Comparison of ENCODE assay signal across 23 cellular contexts in the genomic region with DNA sequence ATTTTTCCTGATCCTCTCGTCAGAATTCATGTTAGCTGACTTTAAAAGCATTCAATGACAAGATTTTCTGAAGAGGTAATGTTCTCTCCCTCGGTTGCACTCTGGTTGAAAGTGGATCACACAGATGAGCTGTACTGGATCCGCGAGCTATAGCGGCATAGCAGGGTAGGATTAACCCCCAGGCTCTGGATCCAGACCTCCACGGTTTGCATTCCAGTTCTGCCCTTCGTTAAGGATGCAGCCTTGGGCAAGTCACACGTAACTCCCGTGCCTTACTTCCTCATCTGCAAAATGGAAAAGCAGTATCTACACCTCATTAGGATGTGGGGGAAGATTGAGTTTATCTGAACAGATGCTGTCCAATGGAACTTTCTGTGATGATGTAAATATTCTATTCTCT. TPM values are rescaled to one million over a fixed set of nuclear protein-coding genes. Genes with fewer than 3 reads are reported as not detected.
DNase-seq lines count a peak whose midpoint lies in the region; ATAC-seq, FAIRE-seq and TF ChIP-seq lines count a peak whose summit lies in the region.
"Had no signal": no experiment of that assay in that cellular context is flagged by ENCODE, and none has a peak within 500 bp of the region (broad histone marks: within the 10 kb centered on the region; RNA-seq: fewer than 3 reads in every experiment).

No MANE protein-coding gene starts in this region.

- ATAC-seq in heart right ventricle (no peak), left cardiac atrium (no peak), HG03108 (IDR thresholded peaks at IDR 0.05; ENCODE audit: unreplicated experiment) (no peak)
- ATAC-seq: HepG2 had no signal

- DNase-seq in heart right ventricle: no peak
- DNase-seq in left cardiac atrium: no peak
- peak; percentile 48 for DNase-seq in ecto neural progenitor cell (ENCODE audit: low spot score)
- DNase-seq in H54 (ENCODE audit: insufficient read length, low spot score): no peak
- DNase-seq in activated CD8-positive, alpha-beta memory T cell treated with anti-CD3 and anti-CD28 coated beads for 24 hours: no peak
- DNase-seq: BE2C; CD4-positive, alpha-beta memory T cell; COR-L47; DMS153; DMS79 treated with DMSO at 0.1 percent for 48 hours; EL; GDM1; GOT3 had no signal

- whole genome bisulfite sequencing in heart right ventricle, 2 donors: 76 to 80% methylated on average over 9 of the region's 9 CpGs
- WGBS in mesodermal cell (ENCODE audit: insufficient coverage in 2 of 2), 2 experiments: 88 to 91% methylated on average over 6 to 8 of the region's 9 CpGs

- H3K4me3 ChIP-seq in heart right ventricle (no peak overlapping the region), mesodermal cell (ENCODE audit: extremely low read depth, insufficient read depth, low read length, poor library complexity, severe bottlenecking) (no peak overlapping the region), rectal smooth muscle tissue (ENCODE audit: low read length) (no peak overlapping the region)
- H3K4me3 ChIP-seq: HAP-1 had no signal

- H3K9ac ChIP-seq in rectal smooth muscle tissue (ENCODE audit: low read length): no peak overlapping the region

- H3K9me3 ChIP-seq in heart right ventricle (no peaks in the 10 kb centered on the region), mesodermal cell (ENCODE audit: control insufficient read depth, low read length) (no peaks in the 10 kb centered on the region)
- H3K9me3 ChIP-seq: BE2C, HAP-1 had no signal

- intact Hi-C loops in heart right ventricle (cut with DNase I): no loop called here
- intact Hi-C loops in left cardiac atrium (cut with DNase I): no loop called here

- H3K4me1 ChIP-seq in heart right ventricle: peaks cover 0 to 78% (median 17%) of the 10 kb centered on the region in 9 donors
- no peaks in the 10 kb centered on the region for H3K4me1 ChIP-seq in mesodermal cell (ENCODE audit: control insufficient read depth, insufficient read depth, low read length, poor library complexity, severe bottlenecking)
- peaks cover 2% of the 10 kb centered on the region for H3K4me1 ChIP-seq in rectal smooth muscle tissue (ENCODE audit: control insufficient read depth, insufficient read depth, low read length)
- H3K4me1 ChIP-seq: HAP-1 had no signal

- FAIRE-seq in H54 (lab: Jason Lieb, UNC): no peak
- FAIRE-seq: A204.1, D721Med, GM12892, HepG2, HTR-8/SVneo had no signal

- H3K27me3 ChIP-seq in heart right ventricle: no peaks in the 10 kb centered on the region
- H3K27me3 ChIP-seq in rectal smooth muscle tissue (ENCODE audit: control insufficient read depth, insufficient read depth, low read length): no peaks in the 10 kb centered on the region
- H3K27me3 ChIP-seq: BE2C had no signal

- peaks cover 0 to 12% (median 0%) of the 10 kb centered on the region in 9 donors for H3K36me3 ChIP-seq in heart right ventricle
- H3K36me3 ChIP-seq in mesodermal cell (ENCODE audit: control insufficient read depth, insufficient read depth, low read length): peaks cover 4% of the 10 kb centered on the region
- no peaks in the 10 kb centered on the region for H3K36me3 ChIP-seq in rectal smooth muscle tissue (ENCODE audit: control insufficient read depth, insufficient read depth, low read length)
- H3K36me3 ChIP-seq: BE2C, HAP-1 had no signal

- no peak for TF ChIP-seq CTCF in heart right ventricle (IDR thresholded peaks at IDR 0.05)

- no peak for TF ChIP-seq POLR2A in H54 (IDR thresholded peaks at IDR 0.05; ENCODE audit: low read depth, low read length)

- H3K27ac ChIP-seq in heart right ventricle (peak overlapping the region in 9 of 10 donors; percentile 24 to 79 (median 64)), mesodermal cell (ENCODE audit: low read depth, low read length, severe bottlenecking) (peak overlapping the region; percentile 13), rectal smooth muscle tissue (ENCODE audit: low read depth, low read length) (peak overlapping the region; percentile 48)
- H3K27ac ChIP-seq: C4-2B had no signal

RNA-seq across cellular contexts. Expression of a gene that starts 13.8 kb away (rescaled TPM):
- total RNA-seq in heart right ventricle: 10 to 100 TPM; 38.5 to 77.1 (median 56.4) TPM
- polyA plus RNA-seq in heart right ventricle: 10 to 100 TPM; 58.7 to 76.2 TPM
- total RNA-seq in left cardiac atrium: 10 to 100 TPM; 46.3 to 53.8 TPM
- polyA plus RNA-seq in mesodermal cell (2013, experiment 1 of 2): 39.5 TPM
- 32.9 TPM for polyA plus RNA-seq in mesodermal cell (2013, experiment 2 of 2)

RNA-seq across cellular contexts. Expression of a gene that starts 14.1 kb away (rescaled TPM):
- total RNA-seq in heart right ventricle (10 to 100 TPM; 73.1 to 94.6 (median 77.0) TPM), left cardiac atrium (10 to 100 TPM; 67.6 to 75.8 TPM)
- 10 to 100 TPM; 36.9 to 39.8 TPM for polyA plus RNA-seq in heart right ventricle
- 86.8 TPM for polyA plus RNA-seq in mesodermal cell (2013, experiment 1 of 2)
- polyA plus RNA-seq in mesodermal cell (2013, experiment 2 of 2): 79.6 TPM

Comparison
In these comparisons a context has a peak if more than half of its experiments do, and no peak if none do; other contexts are left out.
1. H3K27ac ChIP-seq: peak in every context shown above with its lines; median percentile 64 in heart right ventricle; 48 in rectal smooth muscle tissue; 13 in mesodermal cell.